ENCODE assay signal across 23 cellular contexts in the genomic region with DNA sequence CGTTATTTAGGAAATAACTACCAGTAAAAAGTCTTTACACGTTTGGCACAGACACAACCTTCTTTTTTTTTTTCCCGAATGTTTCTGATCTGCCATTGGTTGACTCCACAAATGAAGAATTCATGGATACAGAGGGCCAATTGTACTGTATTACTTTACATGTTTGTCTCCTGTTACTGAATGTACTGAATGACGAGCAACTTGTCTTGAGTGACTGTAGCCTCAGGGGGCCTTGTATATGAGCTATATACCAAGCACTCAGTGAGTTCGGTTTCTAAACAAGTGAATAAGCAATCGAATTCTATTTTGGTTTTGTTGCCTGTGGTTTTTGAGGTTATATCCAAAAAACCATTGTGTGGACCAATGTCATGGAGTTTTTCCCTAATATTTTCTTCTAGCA.
DNase-seq lines count a peak whose midpoint lies in the region; ATAC-seq and TF ChIP-seq lines count a peak whose summit lies in the region.
"Had no signal": no experiment of that assay in that cellular context is flagged by ENCODE, and none has a peak within 500 bp of the region (broad histone marks: within the 10 kb centered on the region; RNA-seq: fewer than 3 reads in every experiment).

No MANE protein-coding gene starts in this region.

- no peaks in the 10 kb centered on the region for H3K4me1 Mint-ChIP-seq in nephron progenitor cell
- H3K4me1 Mint-ChIP-seq: CD14-positive monocyte; CD4-positive, alpha-beta memory T cell; CD4-positive, CD25-positive, alpha-beta regulatory T cell; CD8-positive, alpha-beta memory T cell had no signal

- DNase-seq in COLO829 (ENCODE audit: low spot score) (peak; percentile 46), RPMI7951 (ENCODE audit: low read depth) (peak; percentile 60), foreskin melanocyte (peak; percentile 97), nephron progenitor cell (no peak)
- DNase-seq: 8988T; ACHN; BE2C; C1 segment of cervical spinal cord; Caco-2; Calu3; CD4-positive, alpha-beta memory T cell; CD4-positive, CD25-positive, alpha-beta regulatory T cell; CD8-positive, alpha-beta memory T cell; DMS 273 treated with DMSO at 0.1 percent for 48 hours; DMS153; DMS53; DMS79; DND-41; EL; GDM1 had no signal

- H3K9me3 Mint-ChIP-seq in nephron progenitor cell = peaks cover 7% of the 10 kb centered on the region

- no peak for ATAC-seq in HG03520 (IDR thresholded peaks at IDR 0.05; ENCODE audit: unreplicated experiment)
- ATAC-seq: GM12878 had no signal

- H3K27me3 Mint-ChIP-seq in nephron progenitor cell (ENCODE audit: low read depth, poor library complexity) = peaks cover 3% of the 10 kb centered on the region
- H3K27me3 Mint-ChIP-seq: CD4-positive, alpha-beta memory T cell; CD4-positive, CD25-positive, alpha-beta regulatory T cell; CD8-positive, alpha-beta memory T cell had no signal

- no peaks in the 10 kb centered on the region for H3K36me3 Mint-ChIP-seq in nephron progenitor cell (ENCODE audit: low read depth)
- H3K36me3 Mint-ChIP-seq: CD14-positive monocyte; CD4-positive, alpha-beta memory T cell; CD4-positive, CD25-positive, alpha-beta regulatory T cell had no signal

- H3K4me3 Mint-ChIP-seq in nephron progenitor cell = no peak overlapping the region
- H3K4me3 Mint-ChIP-seq: CD14-positive monocyte; CD4-positive, alpha-beta memory T cell; CD4-positive, CD25-positive, alpha-beta regulatory T cell; CD8-positive, alpha-beta memory T cell had no signal

- TF ChIP-seq CTCF in nephron progenitor cell (IDR thresholded peaks at IDR 0.05) = no peak

- H3K27ac Mint-ChIP-seq in nephron progenitor cell = no peak overlapping the region
- H3K27ac Mint-ChIP-seq: CD14-positive monocyte; CD4-positive, alpha-beta memory T cell; CD4-positive, CD25-positive, alpha-beta regulatory T cell; CD8-positive, alpha-beta memory T cell had no signal
